ENCODE assay signal across 10 cellular contexts in genomic region chr4:168126952-168127351, GRCh38. TPM values are rescaled to one million over a fixed set of nuclear protein-coding genes. Genes with fewer than 3 reads are reported as not detected.
"Had no signal": no experiment of that assay in that cellular context is flagged by ENCODE, and none has a peak within 500 bp of the region (broad histone marks: within the 10 kb centered on the region; RNA-seq: fewer than 3 reads in every experiment).

No MANE protein-coding gene starts in this region.

- H3K4me3 ChIP-seq: GM23248, HAP-1 had no signal

- H3K36me3 ChIP-seq: HAP-1 had no signal

- H2AFZ ChIP-seq: GM23248 had no signal

- H3K9ac ChIP-seq: GM23248, KMS-11 had no signal

- H3K9me3 ChIP-seq: HAP-1 had no signal

- H3K4me2 ChIP-seq: KMS-11 had no signal

- ATAC-seq: HepG2 had no signal

- H3K27ac ChIP-seq: GM23248, HL-60, KMS-11 had no signal

- DNase-seq: GM23248, GOT3, H7, HFFc6, KBM-7 had no signal

RNA-seq across cellular contexts. Expression of gene ANXA10, which starts 34.6 kb away (rescaled TPM):
- total RNA-seq: H7, HepG2 had no signal
- polyA plus RNA-seq: IgD-negative memory B cell had no signal
